ENCODE assay signal across 19 cellular contexts in the genomic region with DNA sequence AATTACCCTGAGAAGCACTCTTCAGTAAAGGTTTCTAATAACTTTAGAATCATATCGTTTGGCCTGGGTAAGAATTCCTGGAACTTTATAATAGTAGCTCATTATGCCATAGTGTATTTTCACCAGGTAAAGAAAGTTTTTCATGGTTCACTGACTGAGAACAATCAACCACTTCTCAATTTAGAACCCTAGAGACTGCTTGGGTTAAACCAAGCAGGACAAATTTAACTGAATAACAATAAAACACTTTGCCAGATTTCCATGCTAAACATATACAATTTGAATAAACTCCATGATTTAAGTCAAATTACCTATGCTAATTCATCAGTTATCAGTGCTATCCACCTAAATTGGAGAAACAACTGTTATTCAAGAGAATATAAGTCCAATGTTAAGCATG.
DNase-seq lines count a peak whose midpoint lies in the region; ATAC-seq, FAIRE-seq and TF ChIP-seq lines count a peak whose summit lies in the region.
"Had no signal": no experiment of that assay in that cellular context is flagged by ENCODE, and none has a peak within 500 bp of the region (broad histone marks: within the 10 kb centered on the region; RNA-seq: fewer than 3 reads in every experiment).

No MANE protein-coding gene starts in this region.

- CTCF ChIA-PET in CD8-positive, alpha-beta memory T cell (lab: Charles Lee), result no interaction called here

- peaks cover 6% of the 10 kb centered on the region for H3K9me3 ChIP-seq in CD8-positive, alpha-beta memory T cell (ENCODE audit: low read length)

- DNase-seq in CD8-positive, alpha-beta memory T cell, result no peak
- DNase-seq in NCI-H526 treated with DMSO at 0.1 percent for 48 hours (lab: John Stamatoyannopoulos, UW) (peak; percentile 12), NOMO-1 treated with dmso at 0.1 percent for 144 hours (lab: John Stamatoyannopoulos, UW; ENCODE audit: unreplicated experiment) (no peak), Right ventricle myocardium inferior (ENCODE audit: missing footprints) (no peak), cerebellar nuclear complex (lab: John Stamatoyannopoulos, UW) (no peak)
- DNase-seq: CD8-positive, alpha-beta T cell; COR-L47; DMS 273 treated with DMSO at 0.1 percent for 48 hours; DMS53; DND-41; EL; GM23248; HCEC 1CT had no signal

- no peaks in the 10 kb centered on the region for H3K36me3 Mint-ChIP-seq in CD8-positive, alpha-beta memory T cell
- H3K36me3 Mint-ChIP-seq: CD8-positive, alpha-beta T cell had no signal

- intact Hi-C loops in Right ventricle myocardium inferior (cut with DNase I), result no loop called here

- H3K27me3 ChIP-seq in CD8-positive, alpha-beta memory T cell (ENCODE audit: insufficient read depth, low read length, poor library complexity, severe bottlenecking), result no peaks in the 10 kb centered on the region
- H3K27me3 ChIP-seq: BLaER1 treated with 17β-estradiol and CSF1 and Interleukin-3, amounts not matched to agents 10 nM and 100 nM had no signal

- no peaks in the 10 kb centered on the region for H3K4me1 Mint-ChIP-seq in CD8-positive, alpha-beta memory T cell
- H3K4me1 Mint-ChIP-seq: B cell had no signal

- peak overlapping the region; percentile 28 for H3K27ac ChIP-seq in CD8-positive, alpha-beta memory T cell (ENCODE audit: low read depth, low read length)
- H3K27ac ChIP-seq: BLaER1 treated with 17β-estradiol and CSF1 and Interleukin-3, amounts not matched to agents 10 nM and 100 nM; GM23248 had no signal

- no peaks in the 10 kb centered on the region for H3K36me3 ChIP-seq in CD8-positive, alpha-beta memory T cell (ENCODE audit: insufficient read depth, low read length)
- H3K36me3 ChIP-seq: BLaER1 treated with 17β-estradiol and CSF1 and Interleukin-3, amounts not matched to agents 10 nM and 100 nM had no signal

- POLR2A ChIA-PET in CD8-positive, alpha-beta memory T cell (lab: Charles Lee), result no interaction called here

- peak; percentile 18 for FAIRE-seq in endometrium (lab: Jason Lieb, UNC)
- FAIRE-seq: GM12878 had no signal

- no peaks in the 10 kb centered on the region for H3K4me1 ChIP-seq in CD8-positive, alpha-beta memory T cell (ENCODE audit: insufficient read depth, low read length)
- H3K4me1 ChIP-seq: BLaER1 treated with 17β-estradiol and CSF1 and Interleukin-3, amounts not matched to agents 10 nM and 100 nM had no signal

- TF ChIP-seq EP300 in Ishikawa (IDR thresholded peaks at IDR 0.05; ENCODE audit: borderline replicate concordance), result peak; percentile 56; the same call in 1 of the 2 replicates

- ATAC-seq in Right ventricle myocardium inferior (no peak), GM18867 (IDR thresholded peaks at IDR 0.05; ENCODE audit: unreplicated experiment) (no peak)
- ATAC-seq: CD8-positive, alpha-beta T cell; GM12878 had no signal

- TF ChIP-seq RAD21 in Ishikawa (IDR thresholded peaks at IDR 0.05; ENCODE audit: low read depth), result no peak

- no peak overlapping the region for H3K4me3 Mint-ChIP-seq in CD8-positive, alpha-beta memory T cell
- H3K4me3 Mint-ChIP-seq: B cell; CD8-positive, alpha-beta T cell had no signal

- H3K27ac Mint-ChIP-seq in CD8-positive, alpha-beta memory T cell, result no peak overlapping the region
- H3K27ac Mint-ChIP-seq: B cell; CD8-positive, alpha-beta T cell had no signal

- peaks cover 4 to 17% (median 5%) of the 10 kb centered on the region in 5 donors for H3K9me3 Mint-ChIP-seq in CD8-positive, alpha-beta memory T cell

- peaks cover 0 to 5% of the 10 kb centered on the region in 2 donors for H3K27me3 Mint-ChIP-seq in CD8-positive, alpha-beta memory T cell

- H3K4me3 ChIP-seq in CD8-positive, alpha-beta memory T cell (ENCODE audit: low read length), result no peak overlapping the region
- H3K4me3 ChIP-seq: BLaER1 treated with 17β-estradiol and CSF1 and Interleukin-3, amounts not matched to agents 10 nM and 100 nM; GM12878; GM23248 had no signal

TF ChIP-seq in Ishikawa, 13 proteins besides CTCF, POLR2A, EP300 and RAD21:
- TF ChIP-seq EGR1 (IDR thresholded peaks at IDR 0.05) (no peak), TEAD4 (IDR thresholded peaks at IDR 0.05) (peak; percentile 70), FOXM1 (IDR thresholded peaks at IDR 0.05; ENCODE audit: borderline replicate concordance, low read depth) (0 out of 2 replicates have a peak, but pooled peaks have one; percentile 17), YY1 (IDR thresholded peaks at IDR 0.05; ENCODE audit: low read depth) (no peak), TCF12 (IDR thresholded peaks at IDR 0.05; ENCODE audit: low read depth) (peak; percentile 32; the same call in 1 of the 2 replicates), ZBTB7A (IDR thresholded peaks at IDR 0.05; ENCODE audit: low read depth) (no peak), NFIC (IDR thresholded peaks at IDR 0.05) (peak; percentile 64; the same call in 1 of the 2 replicates)
